Comparison of ENCODE assay signal across 8 cellular contexts in genomic region chr6:33205172-33206026, GRCh38. TPM values are rescaled to one million over a fixed set of nuclear protein-coding genes. Genes with fewer than 3 reads are reported as not detected.
DNase-seq lines count a peak whose midpoint lies in the region; ATAC-seq and TF ChIP-seq lines count a peak whose summit lies in the region.

No MANE protein-coding gene starts in this region.

- in situ Hi-C loops in gastrocnemius medialis (cut with MboI; ENCODE audit: low sequenced_read_pairs in 4 of 4) = no loop called here

- intact Hi-C loops in gastrocnemius medialis (cut with DNase I; ENCODE audit: low total_unique reads) = no loop called here

- H3K9me3 ChIP-seq in AG04450 (ENCODE audit: control insufficient read depth, insufficient read depth, low read length) = no peaks in the 10 kb centered on the region; the same call in 1 of the 2 replicates
- H3K9me3 ChIP-seq in H9 (ENCODE audit: control insufficient read depth, low read depth, low read length) = no peaks in the 10 kb centered on the region
- no peaks in the 10 kb centered on the region for H3K9me3 ChIP-seq in gastrocnemius medialis

- peaks cover 22% of the 10 kb centered on the region for H3K23me2 ChIP-seq in H9 (ENCODE audit: insufficient read length, low read depth, low read length, poor library complexity, severe bottlenecking)

- no peaks in the 10 kb centered on the region for H3K79me1 ChIP-seq in H9 (ENCODE audit: insufficient read depth, low read depth, low read length, poor library complexity, severe bottlenecking)

- no peak overlapping the region for H4K5ac ChIP-seq in H9 (ENCODE audit: insufficient read length, low read depth, low read length)

- no peak overlapping the region for H3K18ac ChIP-seq in H9 (ENCODE audit: insufficient read length, low read depth, low read length)

- H3T11ph ChIP-seq in H9 (ENCODE audit: low read length) = no peak overlapping the region

- DNase-seq in AG04450 (ENCODE audit: low read depth, low spot score) (no peak), H9 (no peak), fibroblast of mammary gland (ENCODE audit: low read depth) (peak; percentile 44), gastrocnemius medialis (no peak), globus pallidus (ENCODE audit: low spot score) (no peak), NCI-H187 treated with DMSO at 0.1 percent for 48 hours (lab: John Stamatoyannopoulos, UW) (no peak)

- no peak overlapping the region for H2BK15ac ChIP-seq in H9 (ENCODE audit: low read depth, low read length)

- H3K36me3 Mint-ChIP-seq in H9 (ENCODE audit: insufficient read depth in 1 of 3, low read depth in 3 of 3) = peaks cover 34 to 47% (median 37%) of the 10 kb centered on the region in 3 experiments

- no peak overlapping the region for H3K56ac ChIP-seq in H9 (ENCODE audit: insufficient read length, low read depth, low read length)

- peak overlapping the region; percentile 57 for H3K27ac ChIP-seq in AG04450 (ENCODE audit: low read depth, low read length)
- no peak overlapping the region for H3K27ac ChIP-seq in H9 (ENCODE audit: insufficient read length, low read depth, low read length)
- peak overlapping the region; percentile 75 to 89 (median 82) for H3K27ac ChIP-seq in gastrocnemius medialis

- H3K27ac Mint-ChIP-seq in H9 = peak overlapping the region in 2 of 3 experiments; percentile 85 to 95; a peak in 2 of 7 replicates

- H2BK120ac ChIP-seq in H9 (ENCODE audit: low read depth, low read length, poor library complexity, severe bottlenecking) = no peak overlapping the region

- H3K36me3 ChIP-seq in gastrocnemius medialis = peaks cover 0 to 33% of the 10 kb centered on the region in 2 donors

- peak overlapping the region; percentile 69 to 95 for H3K4me3 Mint-ChIP-seq in H9

- H3K9me3 Mint-ChIP-seq in H9 = no peaks in the 10 kb centered on the region; a peak in 1 of 5 replicates

- H4K20me1 ChIP-seq in H9 (ENCODE audit: control insufficient read depth, insufficient read depth, insufficient read length) = peaks cover 3% of the 10 kb centered on the region

- no CpG with 5 or more reads among the region's 18 CpGs for WGBS in H9 (ENCODE audit: extremely low coverage, insufficient read length, low lambda C conversion rate)

- H3K14ac ChIP-seq in H9 (ENCODE audit: insufficient read depth, low read length) = no peak overlapping the region

- H3K23ac ChIP-seq in H9 (ENCODE audit: insufficient read length, low read depth, low read length) = no peak overlapping the region

- peak overlapping the region; percentile 76 for H3K4me3 ChIP-seq in AG04450 (ENCODE audit: low read depth, low read length)
- peak overlapping the region; percentile 67 for H3K4me3 ChIP-seq in fibroblast of mammary gland (ENCODE audit: control insufficient read depth, low read depth, low read length)
- peak overlapping the region; percentile 70 to 91 (median 82) for H3K4me3 ChIP-seq in gastrocnemius medialis

- peak overlapping the region; percentile 77 for H3K4me2 ChIP-seq in H9 (ENCODE audit: insufficient read depth, insufficient read length, low read length)

- H2AFZ ChIP-seq in H9 (ENCODE audit: low read length) = no peak overlapping the region

- TF ChIP-seq POLR2A in gastrocnemius medialis (IDR thresholded peaks at IDR 0.05) (no peak), GM18505 (IDR thresholded peaks at IDR 0.05; ENCODE audit: borderline replicate concordance, extremely low read depth, insufficient read depth, insufficient read length) (no peak)

- no peak overlapping the region for H2BK5ac ChIP-seq in H9 (ENCODE audit: insufficient read length, low read length)

- H3K4me1 Mint-ChIP-seq in H9 = peaks cover 42 to 50% of the 10 kb centered on the region in 2 experiments

- H3K4me1 ChIP-seq in H9 (ENCODE audit: insufficient read depth, low read length) = peaks cover 11% of the 10 kb centered on the region; the same call in 1 of the 2 replicates
- peaks cover 30 to 46% of the 10 kb centered on the region in 2 donors for H3K4me1 ChIP-seq in gastrocnemius medialis

- no peak overlapping the region for H4K91ac ChIP-seq in H9 (ENCODE audit: insufficient read length, low read depth, low read length)

- ATAC-seq in activated CD4-positive, CD25-positive, alpha-beta regulatory T cell treated with anti-CD3 and anti-CD28 coated beads, Interleukin-2, amount 50 U/mL, for 24 hours = peak; percentile 36 to 44
- no peak for ATAC-seq in gastrocnemius medialis
- ATAC-seq in GM18505 (IDR thresholded peaks at IDR 0.05; ENCODE audit: unreplicated experiment) = no peak

- no peak overlapping the region for H2BK20ac ChIP-seq in H9 (ENCODE audit: low read depth, low read length, poor library complexity, severe bottlenecking)

- H3K79me2 ChIP-seq in H9 (ENCODE audit: insufficient read depth, low read length) = peaks cover 4% of the 10 kb centered on the region; the same call in 1 of the 2 replicates

- no peak overlapping the region for H4K8ac ChIP-seq in H9 (replicated peaks; ENCODE audit: insufficient read length, low read depth, low read length)

- no peak overlapping the region for H3K9ac ChIP-seq in H9 (ENCODE audit: extremely low read depth, insufficient read length, low read length)

- no peaks in the 10 kb centered on the region for H3K27me3 ChIP-seq in AG04450 (ENCODE audit: control insufficient read depth, insufficient read depth, low read length)
- peaks cover 23% of the 10 kb centered on the region; the same call in 1 of the 2 replicates for H3K27me3 ChIP-seq in H9 (ENCODE audit: insufficient read depth, low read length)
- H3K27me3 ChIP-seq in gastrocnemius medialis = no peaks in the 10 kb centered on the region

- H2AK5ac ChIP-seq in H9 (ENCODE audit: insufficient read length, low read length) = no peak overlapping the region

- TF ChIP-seq CTCF in AG04450 (IDR thresholded peaks at IDR 0.05; ENCODE audit: low read depth, low read length) (no peak), H9 (conservative IDR thresholded peaks at IDR 0.05) (no peak; the same call in 2 of the 3 replicates), fibroblast of mammary gland (conservative IDR thresholded peaks at IDR 0.05; ENCODE audit: control insufficient read depth, insufficient read depth, low read depth, low read length) (no peak), gastrocnemius medialis (IDR thresholded peaks at IDR 0.05 in 4 of 5, conservative IDR thresholded peaks at IDR 0.05 in 1 of 5) (no peak)

- H2BK12ac ChIP-seq in H9 (ENCODE audit: insufficient read length, low read depth, low read length) = no peak overlapping the region

- POLR2A ChIA-PET in AG04450 (lab: Yijun Ruan, JAX) = interaction anchor here (0.5 to 1.6 kb wide), 6 partner anchors 8 to 234 kb away, joined by 3 to 5 read pairs (median 4); no protein-coding TSS in a partner anchor

- H3K4ac ChIP-seq in H9 (ENCODE audit: low read depth, low read length) = no peak overlapping the region

- peaks cover 40% of the 10 kb centered on the region for H3K27me3 Mint-ChIP-seq in H9 (ENCODE audit: low read depth)

- CTCF ChIA-PET in AG04450 (lab: Charles Lee) = interaction anchor here (1.3 kb wide), 1 partner anchor 272 kb away, joined by 3 read pairs; no protein-coding TSS in a partner anchor

RNA-seq across cellular contexts. Expression of gene HSD17B8, which starts 0.9 kb away (rescaled TPM):
- 4.9 and 5.7 TPM in 2 replicates for polyA plus RNA-seq in AG04450 (2011; rRNA removed)
- polyA minus RNA-seq in AG04450 (2011; rRNA and poly(A)+ RNA removed) = 3.2 and 3.8 TPM in 2 replicates
- total RNA-seq in H9 (2021) (5.5 and 7.1 TPM in 2 replicates), gastrocnemius medialis (10 to 100 TPM in 3 of 4 donors, 1 to 10 TPM in 1; 7.9 to 28.3 (median 14.3) TPM)

RNA-seq across cellular contexts. Expression of gene RING1, which starts 2.9 kb away (rescaled TPM):
- polyA plus RNA-seq in AG04450 (2011; rRNA removed) = 23.8 and 26.8 TPM in 2 replicates
- polyA minus RNA-seq in AG04450 (2011; rRNA and poly(A)+ RNA removed) = 20.3 and 29.5 TPM in 2 replicates
- total RNA-seq in H9 (2021) = 29.8 and 31.0 TPM in 2 replicates
- total RNA-seq in gastrocnemius medialis = 10 to 100 TPM in 3 of 4 donors, 1 to 10 TPM in 1; 7.4 to 16.3 (median 12.1) TPM

RNA-seq across cellular contexts. Expression of gene SLC39A7, which starts 4.7 kb away (rescaled TPM):
- 129 and 150 TPM in 2 replicates for polyA plus RNA-seq in AG04450 (2011; rRNA removed)
- polyA minus RNA-seq in AG04450 (2011; rRNA and poly(A)+ RNA removed) = 87.7 and 101 TPM in 2 replicates
- 105 and 107 TPM in 2 replicates for total RNA-seq in H9 (2021)
- total RNA-seq in gastrocnemius medialis = 10 to 100 TPM; 21.9 to 45.4 (median 26.2) TPM

RNA-seq across cellular contexts. Expression of gene RXRB, which starts 4.9 kb away (rescaled TPM):
- polyA plus RNA-seq in AG04450 (2011; rRNA removed) = 38.5 and 44.1 TPM in 2 replicates
- polyA minus RNA-seq in AG04450 (2011; rRNA and poly(A)+ RNA removed) = 42.7 and 51.4 TPM in 2 replicates
- total RNA-seq in H9 (2021) (14.8 and 16.8 TPM in 2 replicates), gastrocnemius medialis (10 to 100 TPM; 20.8 to 38.4 (median 24.6) TPM)

RNA-seq across cellular contexts. Expression of gene COL11A2, which starts 13.1 kb away (rescaled TPM):
- 0.26 and 0.37 TPM in 2 replicates for polyA plus RNA-seq in AG04450 (2011; rRNA removed)
- 0.04 and 0.18 TPM in 2 replicates for polyA minus RNA-seq in AG04450 (2011; rRNA and poly(A)+ RNA removed)
- total RNA-seq in H9 (2021) = 2.0 and 2.3 TPM in 2 replicates
- total RNA-seq in gastrocnemius medialis = under 1 TPM; 0.31 to 0.92 (median 0.47) TPM

Comparison
In these comparisons a context has a peak if more than half of its experiments do, and no peak if none do; other contexts are left out.
1. ATAC-seq: peak in activated CD4-positive, CD25-positive, alpha-beta regulatory T cell treated with anti-CD3 and anti-CD28 coated beads, Interleukin-2, amount 50 U/mL, for 24 hours (2 of 2); none in gastrocnemius medialis (0 of 2) and GM18505 (single experiment).
2. Peak in every context shown above with its lines, with median percentiles within 50 percentile points of each other: H3K4me3 ChIP-seq.